Comparison of ENCODE assay signal across 2 cellular contexts in the genomic region with DNA sequence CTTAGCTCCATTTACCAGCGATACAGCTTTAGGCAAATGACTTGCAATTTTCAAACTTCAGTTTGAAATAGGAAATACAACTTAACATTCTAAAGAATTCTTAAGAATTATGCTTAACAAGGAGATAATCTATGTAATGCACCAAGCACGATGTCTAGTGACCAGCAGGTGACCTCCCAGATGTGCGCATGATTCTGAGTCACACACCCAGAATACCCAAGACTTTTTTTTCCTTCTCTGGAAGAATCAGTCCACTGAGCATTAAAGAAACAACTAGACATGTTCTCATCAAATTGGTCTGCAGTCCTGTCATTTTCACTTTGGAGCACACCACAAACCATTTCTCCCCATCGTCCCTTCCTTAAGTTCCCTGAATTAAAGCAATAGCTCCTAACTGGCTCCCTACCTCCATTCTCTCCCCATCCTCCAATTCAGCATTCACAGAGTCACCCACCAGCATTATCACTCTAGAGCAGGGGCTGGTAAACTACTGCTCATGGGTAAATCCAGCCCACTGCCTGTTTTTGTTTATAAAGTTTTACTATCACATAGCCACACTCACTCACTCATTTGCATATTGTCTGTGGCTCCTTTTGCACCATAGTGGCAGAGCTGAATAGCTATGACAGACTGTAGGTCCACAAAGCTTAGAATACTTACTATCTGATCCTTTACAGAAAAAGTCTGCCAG.
TF ChIP-seq lines count a peak whose summit lies in the region.

No MANE protein-coding gene starts in this region.

TF ChIP-seq in HEK293, 187 proteins besides CTCF, POLR2A, EP300 and RAD21:
- TF ChIP-seq ZNF629 (tag by site-specific recombination; IDR thresholded peaks at IDR 0.05) (no peak), ZNF169 (tag by site-specific recombination; IDR thresholded peaks at IDR 0.05) (no peak), TRIM28 (IDR thresholded peaks at IDR 0.05; ENCODE audit: borderline replicate concordance, low read length) (0 out of 2 replicates have a peak, but pooled peaks have one; percentile 26), GLIS1 (tag by site-specific recombination; IDR thresholded peaks at IDR 0.05) (no peak), ZBTB21 (tag by site-specific recombination; IDR thresholded peaks at IDR 0.05) (no peak), ZNF544 (tag by site-specific recombination; IDR thresholded peaks at IDR 0.05) (no peak)

TF ChIP-seq in K562, 482 proteins besides CTCF, POLR2A, EP300 and RAD21:
- TF ChIP-seq, protein P1, sequence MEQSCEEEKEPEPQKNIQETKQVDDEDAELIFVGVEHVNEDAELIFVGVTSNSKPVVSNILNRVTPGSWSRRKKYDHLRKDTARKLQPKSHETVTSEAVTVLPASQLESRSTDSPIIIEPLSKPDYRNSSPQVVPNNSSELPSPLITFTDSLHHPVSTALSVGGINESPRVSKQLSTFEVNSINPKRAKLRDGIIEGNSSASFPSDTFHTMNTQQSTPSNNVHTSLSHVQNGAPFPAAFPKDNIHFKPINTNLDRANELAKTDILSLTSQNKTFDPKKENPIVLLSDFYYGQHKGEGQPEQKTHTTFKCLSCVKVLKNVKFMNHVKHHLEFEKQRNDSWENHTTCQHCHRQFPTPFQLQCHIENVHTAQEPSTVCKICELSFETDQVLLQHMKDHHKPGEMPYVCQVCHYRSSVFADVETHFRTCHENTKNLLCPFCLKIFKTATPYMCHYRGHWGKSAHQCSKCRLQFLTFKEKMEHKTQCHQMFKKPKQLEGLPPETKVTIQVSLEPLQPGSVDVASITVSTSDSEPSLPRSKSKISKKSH (CRISPR knock-in tag; IDR thresholded peaks at IDR 0.05): no peak
- TF ChIP-seq, protein P2, sequence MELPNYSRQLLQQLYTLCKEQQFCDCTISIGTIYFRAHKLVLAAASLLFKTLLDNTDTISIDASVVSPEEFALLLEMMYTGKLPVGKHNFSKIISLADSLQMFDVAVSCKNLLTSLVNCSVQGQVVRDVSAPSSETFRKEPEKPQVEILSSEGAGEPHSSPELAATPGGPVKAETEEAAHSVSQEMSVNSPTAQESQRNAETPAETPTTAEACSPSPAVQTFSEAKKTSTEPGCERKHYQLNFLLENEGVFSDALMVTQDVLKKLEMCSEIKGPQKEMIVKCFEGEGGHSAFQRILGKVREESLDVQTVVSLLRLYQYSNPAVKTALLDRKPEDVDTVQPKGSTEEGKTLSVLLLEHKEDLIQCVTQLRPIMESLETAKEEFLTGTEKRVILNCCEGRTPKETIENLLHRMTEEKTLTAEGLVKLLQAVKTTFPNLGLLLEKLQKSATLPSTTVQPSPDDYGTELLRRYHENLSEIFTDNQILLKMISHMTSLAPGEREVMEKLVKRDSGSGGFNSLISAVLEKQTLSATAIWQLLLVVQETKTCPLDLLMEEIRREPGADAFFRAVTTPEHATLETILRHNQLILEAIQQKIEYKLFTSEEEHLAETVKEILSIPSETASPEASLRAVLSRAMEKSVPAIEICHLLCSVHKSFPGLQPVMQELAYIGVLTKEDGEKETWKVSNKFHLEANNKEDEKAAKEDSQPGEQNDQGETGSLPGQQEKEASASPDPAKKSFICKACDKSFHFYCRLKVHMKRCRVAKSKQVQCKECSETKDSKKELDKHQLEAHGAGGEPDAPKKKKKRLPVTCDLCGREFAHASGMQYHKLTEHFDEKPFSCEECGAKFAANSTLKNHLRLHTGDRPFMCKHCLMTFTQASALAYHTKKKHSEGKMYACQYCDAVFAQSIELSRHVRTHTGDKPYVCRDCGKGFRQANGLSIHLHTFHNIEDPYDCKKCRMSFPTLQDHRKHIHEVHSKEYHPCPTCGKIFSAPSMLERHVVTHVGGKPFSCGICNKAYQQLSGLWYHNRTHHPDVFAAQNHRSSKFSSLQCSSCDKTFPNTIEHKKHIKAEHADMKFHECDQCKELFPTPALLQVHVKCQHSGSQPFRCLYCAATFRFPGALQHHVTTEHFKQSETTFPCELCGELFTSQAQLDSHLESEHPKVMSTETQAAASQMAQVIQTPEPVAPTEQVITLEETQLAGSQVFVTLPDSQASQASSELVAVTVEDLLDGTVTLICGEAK (IDR thresholded peaks at IDR 0.05): peak; percentile 79
- TF ChIP-seq, protein P2 (CRISPR knock-in tag; IDR thresholded peaks at IDR 0.05): peak; percentile 49; the same call in 1 of the 2 replicates
- TF ChIP-seq, protein P3, sequence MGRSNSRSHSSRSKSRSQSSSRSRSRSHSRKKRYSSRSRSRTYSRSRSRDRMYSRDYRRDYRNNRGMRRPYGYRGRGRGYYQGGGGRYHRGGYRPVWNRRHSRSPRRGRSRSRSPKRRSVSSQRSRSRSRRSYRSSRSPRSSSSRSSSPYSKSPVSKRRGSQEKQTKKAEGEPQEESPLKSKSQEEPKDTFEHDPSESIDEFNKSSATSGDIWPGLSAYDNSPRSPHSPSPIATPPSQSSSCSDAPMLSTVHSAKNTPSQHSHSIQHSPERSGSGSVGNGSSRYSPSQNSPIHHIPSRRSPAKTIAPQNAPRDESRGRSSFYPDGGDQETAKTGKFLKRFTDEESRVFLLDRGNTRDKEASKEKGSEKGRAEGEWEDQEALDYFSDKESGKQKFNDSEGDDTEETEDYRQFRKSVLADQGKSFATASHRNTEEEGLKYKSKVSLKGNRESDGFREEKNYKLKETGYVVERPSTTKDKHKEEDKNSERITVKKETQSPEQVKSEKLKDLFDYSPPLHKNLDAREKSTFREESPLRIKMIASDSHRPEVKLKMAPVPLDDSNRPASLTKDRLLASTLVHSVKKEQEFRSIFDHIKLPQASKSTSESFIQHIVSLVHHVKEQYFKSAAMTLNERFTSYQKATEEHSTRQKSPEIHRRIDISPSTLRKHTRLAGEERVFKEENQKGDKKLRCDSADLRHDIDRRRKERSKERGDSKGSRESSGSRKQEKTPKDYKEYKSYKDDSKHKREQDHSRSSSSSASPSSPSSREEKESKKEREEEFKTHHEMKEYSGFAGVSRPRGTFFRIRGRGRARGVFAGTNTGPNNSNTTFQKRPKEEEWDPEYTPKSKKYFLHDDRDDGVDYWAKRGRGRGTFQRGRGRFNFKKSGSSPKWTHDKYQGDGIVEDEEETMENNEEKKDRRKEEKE (IDR thresholded peaks at IDR 0.05; ENCODE audit: borderline replicate concordance in 1 of 2, control insufficient read depth in 1 of 2, low read depth in 2 of 2, low read length in 1 of 2): no peak
- TF ChIP-seq HCFC1 (IDR thresholded peaks at IDR 0.05; ENCODE audit: low read depth, low read length) (no peak), FOS (IDR thresholded peaks at IDR 0.05; ENCODE audit: extremely low read depth, insufficient read length) (no peak), ZNF699 (CRISPR knock-in tag; IDR thresholded peaks at IDR 0.05; ENCODE audit: insufficient replicate concordance) (no peak), ZNF444 (CRISPR knock-in tag; IDR thresholded peaks at IDR 0.05) (no peak), MEF2D (tag; conservative IDR thresholded peaks at IDR 0.05; ENCODE audit: low read depth) (no peak), RBM15 (IDR thresholded peaks at IDR 0.05; ENCODE audit: insufficient read depth, low read length) (no peak), SMARCA4 (IDR thresholded peaks at IDR 0.05) (no peak), ZFP36 (IDR thresholded peaks at IDR 0.05; ENCODE audit: low read depth, low read length, partially characterized antibody) (no peak), FUS (optimal IDR thresholded peaks at IDR 0.05; ENCODE audit: low read depth, low read length) (no peak), FOSL1 (tag; conservative IDR thresholded peaks at IDR 0.05) (peak; percentile 81), SAFB (IDR thresholded peaks at IDR 0.05; ENCODE audit: borderline replicate concordance, low read depth, low read length) (no peak), HDAC6 (IDR thresholded peaks at IDR 0.05; ENCODE audit: low read depth, low read length) (no peak), XRCC4 (IDR thresholded peaks at IDR 0.05; ENCODE audit: extremely low read depth, insufficient read depth, insufficient read length) (no peak), RBM39 (optimal IDR thresholded peaks at IDR 0.05; ENCODE audit: low read depth, low read length) (no peak), ATF7 (IDR thresholded peaks at IDR 0.05) (no peak), TEAD4 (IDR thresholded peaks at IDR 0.05; ENCODE audit: low read length) (no peak), TEAD4 (CRISPR knock-in tag; IDR thresholded peaks at IDR 0.05; ENCODE audit: borderline replicate concordance) (no peak), ZSCAN32 (CRISPR knock-in tag; IDR thresholded peaks at IDR 0.05) (no peak), KLF10 (CRISPR knock-in tag; IDR thresholded peaks at IDR 0.05) (no peak), CREB1 (IDR thresholded peaks at IDR 0.05) (no peak), CREB1 (CRISPR knock-in tag; IDR thresholded peaks at IDR 0.05) (no peak), ZFX (CRISPR knock-in tag; IDR thresholded peaks at IDR 0.05) (no peak), MAFG (tag; conservative IDR thresholded peaks at IDR 0.05) (peak; percentile 33), TAL1 (IDR thresholded peaks at IDR 0.05) (no peak), SRSF1 (IDR thresholded peaks at IDR 0.05; ENCODE audit: low read depth, low read length) (no peak), ARNT (IDR thresholded peaks at IDR 0.05) (no peak), RFX5 (IDR thresholded peaks at IDR 0.05; ENCODE audit: low read depth, low read length) (no peak), HMG20A (CRISPR knock-in tag; conservative IDR thresholded peaks at IDR 0.05) (no peak), KLF6 (CRISPR knock-in tag; IDR thresholded peaks at IDR 0.05; ENCODE audit: borderline replicate concordance) (no peak)
- TF ChIP-seq, protein P4, sequence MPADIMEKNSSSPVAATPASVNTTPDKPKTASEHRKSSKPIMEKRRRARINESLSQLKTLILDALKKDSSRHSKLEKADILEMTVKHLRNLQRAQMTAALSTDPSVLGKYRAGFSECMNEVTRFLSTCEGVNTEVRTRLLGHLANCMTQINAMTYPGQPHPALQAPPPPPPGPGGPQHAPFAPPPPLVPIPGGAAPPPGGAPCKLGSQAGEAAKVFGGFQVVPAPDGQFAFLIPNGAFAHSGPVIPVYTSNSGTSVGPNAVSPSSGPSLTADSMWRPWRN (IDR thresholded peaks at IDR 0.05; ENCODE audit: low read depth): no peak
- TF ChIP-seq, protein P5, sequence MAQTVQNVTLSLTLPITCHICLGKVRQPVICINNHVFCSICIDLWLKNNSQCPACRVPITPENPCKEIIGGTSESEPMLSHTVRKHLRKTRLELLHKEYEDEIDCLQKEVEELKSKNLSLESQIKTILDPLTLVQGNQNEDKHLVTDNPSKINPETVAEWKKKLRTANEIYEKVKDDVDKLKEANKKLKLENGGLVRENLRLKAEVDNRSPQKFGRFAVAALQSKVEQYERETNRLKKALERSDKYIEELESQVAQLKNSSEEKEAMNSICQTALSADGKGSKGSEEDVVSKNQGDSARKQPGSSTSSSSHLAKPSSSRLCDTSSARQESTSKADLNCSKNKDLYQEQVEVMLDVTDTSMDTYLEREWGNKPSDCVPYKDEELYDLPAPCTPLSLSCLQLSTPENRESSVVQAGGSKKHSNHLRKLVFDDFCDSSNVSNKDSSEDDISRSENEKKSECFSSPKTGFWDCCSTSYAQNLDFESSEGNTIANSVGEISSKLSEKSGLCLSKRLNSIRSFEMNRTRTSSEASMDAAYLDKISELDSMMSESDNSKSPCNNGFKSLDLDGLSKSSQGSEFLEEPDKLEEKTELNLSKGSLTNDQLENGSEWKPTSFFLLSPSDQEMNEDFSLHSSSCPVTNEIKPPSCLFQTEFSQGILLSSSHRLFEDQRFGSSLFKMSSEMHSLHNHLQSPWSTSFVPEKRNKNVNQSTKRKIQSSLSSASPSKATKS (CRISPR knock-in tag; IDR thresholded peaks at IDR 0.05): no peak
- TF ChIP-seq, protein P6, sequence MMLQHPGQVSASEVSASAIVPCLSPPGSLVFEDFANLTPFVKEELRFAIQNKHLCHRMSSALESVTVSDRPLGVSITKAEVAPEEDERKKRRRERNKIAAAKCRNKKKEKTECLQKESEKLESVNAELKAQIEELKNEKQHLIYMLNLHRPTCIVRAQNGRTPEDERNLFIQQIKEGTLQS (IDR thresholded peaks at IDR 0.05): peak; percentile 24; the same call in 1 of the 2 replicates
- TF ChIP-seq, protein P6 (CRISPR knock-in tag; conservative IDR thresholded peaks at IDR 0.05): no peak
- TF ChIP-seq, protein P7, sequence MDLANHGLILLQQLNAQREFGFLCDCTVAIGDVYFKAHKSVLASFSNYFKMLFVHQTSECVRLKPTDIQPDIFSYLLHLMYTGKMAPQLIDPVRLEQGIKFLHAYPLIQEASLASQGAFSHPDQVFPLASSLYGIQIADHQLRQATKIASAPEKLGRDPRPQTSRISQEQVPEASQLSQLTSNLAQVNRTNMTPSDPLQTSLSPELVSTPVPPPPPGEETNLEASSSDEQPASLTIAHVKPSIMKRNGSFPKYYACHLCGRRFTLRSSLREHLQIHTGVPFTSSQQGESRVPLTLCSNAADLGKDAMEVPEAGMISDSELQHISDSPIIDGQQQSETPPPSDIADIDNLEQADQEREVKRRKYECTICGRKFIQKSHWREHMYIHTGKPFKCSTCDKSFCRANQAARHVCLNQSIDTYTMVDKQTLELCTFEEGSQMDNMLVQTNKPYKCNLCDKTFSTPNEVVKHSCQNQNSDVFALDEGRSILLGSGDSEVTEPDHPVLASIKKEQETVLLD (IDR thresholded peaks at IDR 0.05): no peak
